Comparison of ENCODE assay signal across 19 cellular contexts in the genomic region with DNA sequence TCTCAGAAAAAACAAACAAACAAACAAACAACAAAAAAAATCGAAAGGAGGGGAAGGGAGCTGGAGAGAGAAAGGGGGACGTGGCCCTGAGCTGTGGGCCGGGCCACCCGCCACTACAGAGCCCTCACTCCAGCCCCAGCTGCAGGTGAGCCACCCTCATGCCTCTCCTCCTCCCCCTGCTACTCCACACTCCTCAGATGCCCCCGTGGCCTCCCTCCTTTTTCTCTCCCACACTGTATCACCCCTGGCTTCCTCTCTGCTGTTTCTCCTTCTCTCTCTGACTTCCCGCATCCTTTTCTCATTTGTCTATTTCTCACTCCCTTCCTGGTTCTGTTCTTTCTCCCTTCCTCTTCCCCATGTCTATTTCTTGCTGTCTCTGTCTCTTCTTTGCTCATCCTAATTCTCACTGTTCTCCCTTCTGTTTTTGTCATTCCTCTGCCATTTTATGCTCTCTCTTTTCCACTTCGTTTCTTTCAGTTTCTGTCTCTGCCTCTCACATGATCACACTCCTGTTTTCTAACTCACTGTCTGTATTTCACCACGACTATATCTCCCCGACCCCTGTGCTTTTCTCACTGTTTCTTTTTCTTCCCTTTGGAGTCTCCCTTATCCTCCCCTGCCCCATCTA. TPM values are rescaled to one million over a fixed set of nuclear protein-coding genes. Genes with fewer than 3 reads are reported as not detected.
A peak's percentile ranks its signal among the peaks of the same experiment; 100 is the strongest.
DNase-seq lines count a peak whose midpoint lies in the region; ATAC-seq and TF ChIP-seq lines count a peak whose summit lies in the region.
"Had no signal": no experiment of that assay in that cellular context is flagged by ENCODE, and none has a peak within 500 bp of the region (broad histone marks: within the 10 kb centered on the region; RNA-seq: fewer than 3 reads in every experiment).

No MANE protein-coding gene starts in this region.

- no peak overlapping the region for H3K4me3 Mint-ChIP-seq in activated CD4-positive, alpha-beta T cell treated with anti-CD3 and anti-CD28 coated beads, Interleukin-2, amount 10 ng/mL, durations not matched to agents 24 days and 14 days
- H3K4me3 Mint-ChIP-seq: CD4-positive, alpha-beta memory T cell had no signal

- H3K9me3 ChIP-seq in body of pancreas: no peaks in the 10 kb centered on the region
- H3K9me3 ChIP-seq: A549 had no signal

- 30 to 37% methylated on average over 9 of the region's 9 CpGs for WGBS in body of pancreas, 2 donors

- peaks cover 0 to 6% of the 10 kb centered on the region in 2 donors for H3K27me3 ChIP-seq in body of pancreas

- H3K4me3 ChIP-seq in body of pancreas: no peak overlapping the region
- H3K4me3 ChIP-seq: A549 had no signal

- H3K27me3 Mint-ChIP-seq in activated CD4-positive, alpha-beta T cell treated with anti-CD3 and anti-CD28 coated beads, Interleukin-2, amount 10 ng/mL, durations not matched to agents 24 days and 14 days: peaks cover 16% of the 10 kb centered on the region

- H3K4me1 Mint-ChIP-seq in activated CD4-positive, alpha-beta T cell treated with anti-CD3 and anti-CD28 coated beads, Interleukin-2, amount 10 ng/mL, durations not matched to agents 24 days and 14 days: no peaks in the 10 kb centered on the region
- H3K4me1 Mint-ChIP-seq: CD4-positive, alpha-beta memory T cell had no signal

- peak overlapping the region; percentile 100 for H3K27ac ChIP-seq in 22Rv1
- no peak overlapping the region for H3K27ac ChIP-seq in body of pancreas
- H3K27ac ChIP-seq: A549 had no signal

- H3K9me3 Mint-ChIP-seq in activated CD4-positive, alpha-beta T cell treated with anti-CD3 and anti-CD28 coated beads, Interleukin-2, amount 10 ng/mL, durations not matched to agents 24 days and 14 days: no peaks in the 10 kb centered on the region

- H3K36me3 Mint-ChIP-seq in activated CD4-positive, alpha-beta T cell treated with anti-CD3 and anti-CD28 coated beads, Interleukin-2, amount 10 ng/mL, durations not matched to agents 24 days and 14 days (ENCODE audit: low read depth): no peaks in the 10 kb centered on the region
- H3K36me3 Mint-ChIP-seq: CD4-positive, alpha-beta memory T cell had no signal

- intact Hi-C loops in activated CD4-positive, alpha-beta T cell treated with anti-CD3 and anti-CD28 coated beads, Interleukin-2, amount 10 ng/mL, durations not matched to agents 24 days and 14 days (cut with micrococcal nuclease): no loop called here
- intact Hi-C loops in body of pancreas (cut with DNase I): no loop called here

- TF ChIP-seq POLR2A in body of pancreas (IDR thresholded peaks at IDR 0.05): no peak

- DNase-seq in GM10266 (ENCODE audit: extremely low spot score): peak; percentile 55
- DNase-seq in GM20000 (ENCODE audit: low spot score): peak; percentile 57
- DNase-seq in RPMI8226: peak; percentile 22
- no peak for DNase-seq in activated CD8-positive, alpha-beta memory T cell treated with anti-CD3 and anti-CD28 coated beads, Interleukin-2, amount 50 U/mL, for 48 hours
- no peak for DNase-seq in activated CD4-positive, alpha-beta T cell treated with anti-CD3 and anti-CD28 coated beads, Interleukin-2, amount 10 ng/mL, durations not matched to agents 24 days and 14 days
- no peak for DNase-seq in body of pancreas
- DNase-seq: CD4-positive, alpha-beta memory T cell; DND-41; GDM1; Karpas-422; NCI-H1417 treated with DMSO at 0.1 percent for 48 hours; NCI-H2029; NCI-H524 treated with DMSO at 0.1 percent for 48 hours; PC-3 had no signal

- H3K27ac Mint-ChIP-seq in activated CD4-positive, alpha-beta T cell treated with anti-CD3 and anti-CD28 coated beads, Interleukin-2, amount 10 ng/mL, durations not matched to agents 24 days and 14 days: no peak overlapping the region
- H3K27ac Mint-ChIP-seq: CD4-positive, alpha-beta memory T cell had no signal

- H3K36me3 ChIP-seq in body of pancreas (replicated peaks in 1 of 2; ENCODE audit: insufficient read depth in 1 of 2, low read depth in 2 of 2): no peaks in the 10 kb centered on the region

- ATAC-seq in HG02798 (IDR thresholded peaks at IDR 0.05; ENCODE audit: poor library complexity, unreplicated experiment) (no peak), body of pancreas (no peak)
- ATAC-seq: PC-3 had no signal

- H3K4me1 ChIP-seq in body of pancreas: no peaks in the 10 kb centered on the region
- H3K4me1 ChIP-seq: A549 had no signal

- TF ChIP-seq CTCF in 22Rv1 (IDR thresholded peaks at IDR 0.05): no peak
- no peak for TF ChIP-seq CTCF in GM10266 (IDR thresholded peaks at IDR 0.05; ENCODE audit: control insufficient read depth, insufficient read depth, low read depth, missing control alignments)
- TF ChIP-seq CTCF in GM20000 (IDR thresholded peaks at IDR 0.05; ENCODE audit: extremely low read depth, missing control alignments): no peak
- TF ChIP-seq CTCF in body of pancreas (IDR thresholded peaks at IDR 0.05): no peak

RNA-seq across cellular contexts. Expression of gene KLK2, which starts 2.7 kb away (rescaled TPM):
- 0.33 and 0.75 TPM in 2 replicates for total RNA-seq in activated CD4-positive, alpha-beta T cell treated with anti-CD3 and anti-CD28 coated beads, Interleukin-2, amount 10 ng/mL, durations not matched to agents 24 days and 14 days
- not detected for total RNA-seq in body of pancreas
- total RNA-seq: CD4-positive, alpha-beta memory T cell; H4; PC-3 had no signal

RNA-seq across cellular contexts. Expression of gene KLK3, which starts 21.2 kb away (rescaled TPM):
- total RNA-seq in activated CD4-positive, alpha-beta T cell treated with anti-CD3 and anti-CD28 coated beads, Interleukin-2, amount 10 ng/mL, durations not matched to agents 24 days and 14 days: not detected in 2 replicates
- not detected for total RNA-seq in body of pancreas
- total RNA-seq: CD4-positive, alpha-beta memory T cell; H4; PC-3; SK-MEL-5 had no signal

RNA-seq across cellular contexts. Expression of gene KLK4, which starts 35.3 kb away (rescaled TPM):
- not detected in 2 replicates for total RNA-seq in activated CD4-positive, alpha-beta T cell treated with anti-CD3 and anti-CD28 coated beads, Interleukin-2, amount 10 ng/mL, durations not matched to agents 24 days and 14 days
- total RNA-seq in body of pancreas: not detected
- total RNA-seq: CD4-positive, alpha-beta memory T cell; H4; PC-3; SK-MEL-5 had no signal

RNA-seq across cellular contexts. Expression of gene KLK15, which starts 42.5 kb away (rescaled TPM):
- total RNA-seq in activated CD4-positive, alpha-beta T cell treated with anti-CD3 and anti-CD28 coated beads, Interleukin-2, amount 10 ng/mL, durations not matched to agents 24 days and 14 days: not detected in 2 replicates
- total RNA-seq in body of pancreas: not detected
- total RNA-seq: CD4-positive, alpha-beta memory T cell; H4; SK-MEL-5 had no signal

RNA-seq across cellular contexts. Expression of gene KLK1, which starts 52.3 kb away (rescaled TPM):
- total RNA-seq in activated CD4-positive, alpha-beta T cell treated with anti-CD3 and anti-CD28 coated beads, Interleukin-2, amount 10 ng/mL, durations not matched to agents 24 days and 14 days: 3.0 TPM in 2 replicates
- total RNA-seq in body of pancreas: 100 to 1,000 TPM; 937 to 947 TPM
- total RNA-seq: CD4-positive, alpha-beta memory T cell; H4; PC-3; SK-MEL-5 had no signal

Comparison
In these comparisons a context has a peak if more than half of its experiments do, and no peak if none do; other contexts are left out.
1. DNase-seq: peak in GM10266 (single experiment), GM20000 (single experiment) and RPMI8226 (single experiment); none in activated CD8-positive, alpha-beta memory T cell treated with anti-CD3 and anti-CD28 coated beads, Interleukin-2, amount 50 U/mL, for 48 hours (single experiment), activated CD4-positive, alpha-beta T cell treated with anti-CD3 and anti-CD28 coated beads, Interleukin-2, amount 10 ng/mL, durations not matched to agents 24 days and 14 days (single experiment) and body of pancreas (0 of 4).